17 cellular contexts compared by ENCODE assay signal in the genomic region with DNA sequence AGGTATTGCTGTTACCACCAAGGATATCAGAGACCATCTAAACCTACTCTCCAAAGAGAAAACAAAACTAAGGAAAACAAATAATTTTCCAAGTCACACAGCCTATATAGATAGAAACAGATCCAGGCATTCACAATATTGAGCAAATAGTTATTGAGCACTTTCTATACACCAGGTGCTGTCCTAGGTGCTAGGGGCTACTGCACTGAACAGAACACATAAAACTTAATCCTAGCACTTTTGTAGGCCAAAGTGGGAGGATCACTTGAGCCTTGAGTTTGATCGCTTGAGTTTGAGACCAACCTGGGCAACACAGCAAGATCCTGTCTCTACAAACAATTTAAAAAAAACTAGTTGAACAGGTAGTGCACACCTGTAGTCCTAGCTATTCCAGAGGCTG. TPM values are rescaled to one million over a fixed set of nuclear protein-coding genes. Genes with fewer than 3 reads are reported as not detected.
DNase-seq lines count a peak whose midpoint lies in the region; ATAC-seq and TF ChIP-seq lines count a peak whose summit lies in the region.
"Had no signal": no experiment of that assay in that cellular context is flagged by ENCODE, and none has a peak within 500 bp of the region (broad histone marks: within the 10 kb centered on the region; RNA-seq: fewer than 3 reads in every experiment).

No MANE protein-coding gene starts in this region.

- H3K27me3 ChIP-seq in SK-N-SH (ENCODE audit: insufficient read depth) (no peaks in the 10 kb centered on the region), trophoblast cell (ENCODE audit: insufficient read depth, low read length) (no peaks in the 10 kb centered on the region), uterus (no peaks in the 10 kb centered on the region)

- H3K36me3 ChIP-seq in SK-N-SH (replicated peaks in 1 of 2; ENCODE audit: control insufficient read depth in 1 of 2, insufficient read depth in 2 of 2, low read length in 1 of 2) (peaks cover 0 to 2% of the 10 kb centered on the region in 2 experiments), trophoblast cell (ENCODE audit: control insufficient read depth in 1 of 2, insufficient read depth in 2 of 2, low read length in 2 of 2) (no peaks in the 10 kb centered on the region), uterus (no peaks in the 10 kb centered on the region)

- WGBS in SK-N-SH (ENCODE audit: low lambda C conversion rate), result 93% methylated on average over 1 of the region's 1 CpG
- no CpG with 5 or more reads among the region's 1 CpG for WGBS in trophoblast cell (ENCODE audit: extremely low coverage, insufficient coverage, insufficient read length)

- H3K14ac ChIP-seq in trophoblast cell (ENCODE audit: low read length), result no peak overlapping the region

- H4K8ac ChIP-seq in trophoblast cell (ENCODE audit: low read depth, low read length), result no peak overlapping the region

- H3K4me1 ChIP-seq in SK-N-SH (ENCODE audit: control insufficient read depth in 1 of 2, insufficient read depth in 2 of 2, low read depth in 1 of 2, low read length in 1 of 2), result no peaks in the 10 kb centered on the region
- H3K4me1 ChIP-seq in trophoblast cell (ENCODE audit: control insufficient read depth in 1 of 2, insufficient read depth in 2 of 2, low read length in 2 of 2), result no peaks in the 10 kb centered on the region
- H3K4me1 ChIP-seq in uterus, result no peaks in the 10 kb centered on the region

- H4K91ac ChIP-seq in trophoblast cell (ENCODE audit: low read depth, low read length), result no peak overlapping the region

- DNase-seq in SK-N-SH (no peak), trophoblast cell (peak; percentile 49 to 83), NCI-H187 (lab: John Stamatoyannopoulos, UW) (no peak), uterus (no peak)
- DNase-seq: ACHN; AML-193; C1 segment of cervical spinal cord; Calu3; CD4-positive, alpha-beta memory T cell; COR-L47; DMS53; DMS79 treated with DMSO at 0.1 percent for 48 hours; GM23248; H9 had no signal

- H4K20me1 ChIP-seq in SK-N-SH (ENCODE audit: insufficient read depth), result no peaks in the 10 kb centered on the region

- H2BK5ac ChIP-seq in trophoblast cell (ENCODE audit: low read depth, low read length, poor library complexity), result no peak overlapping the region

- no peaks in the 10 kb centered on the region for H3K9me2 ChIP-seq in SK-N-SH

- H3K18ac ChIP-seq in trophoblast cell (ENCODE audit: low read length), result no peak overlapping the region

- no peak overlapping the region for H2BK120ac ChIP-seq in trophoblast cell (ENCODE audit: insufficient read depth, low read length, poor library complexity)

- H3K79me2 ChIP-seq in SK-N-SH (ENCODE audit: insufficient read depth) (no peaks in the 10 kb centered on the region), trophoblast cell (ENCODE audit: control insufficient read depth, insufficient read depth, low read length, poor library complexity) (no peaks in the 10 kb centered on the region)

- H3K27ac ChIP-seq in SK-N-SH (ENCODE audit: low read depth in 2 of 2, low read length in 1 of 2), result no peak overlapping the region
- H3K27ac ChIP-seq in trophoblast cell (ENCODE audit: low read depth, low read length), result no peak overlapping the region
- H3K27ac ChIP-seq in uterus, result no peak overlapping the region
- H3K27ac ChIP-seq: 22Rv1, GM23248 had no signal

- H3K9me3 ChIP-seq in SK-N-SH (no peaks in the 10 kb centered on the region), trophoblast cell (ENCODE audit: insufficient read depth, low read depth, low read length) (no peaks in the 10 kb centered on the region), uterus (no peaks in the 10 kb centered on the region)

- no peaks in the 10 kb centered on the region for H3K79me1 ChIP-seq in trophoblast cell (ENCODE audit: low read length)

- CTCF ChIA-PET in SK-N-SH (lab: Yijun Ruan, JAX), result interaction anchor here (0.8 to 30.6 kb wide), 5 partner anchors 9 to 232 kb away, joined by 3 to 730 read pairs (median 3); a partner anchor contains a TSS

- no peak overlapping the region for H3K9ac ChIP-seq in SK-N-SH
- H3K9ac ChIP-seq in trophoblast cell (ENCODE audit: low read length), result no peak overlapping the region
- H3K9ac ChIP-seq: GM23248 had no signal

- H2AFZ ChIP-seq in SK-N-SH (ENCODE audit: low read depth) (no peak overlapping the region), trophoblast cell (ENCODE audit: insufficient read depth, low read length, poor library complexity) (no peak overlapping the region)
- H2AFZ ChIP-seq: GM23248 had no signal

- no peak for TF ChIP-seq EP300 in SK-N-SH (IDR thresholded peaks at IDR 0.05; ENCODE audit: borderline replicate concordance in 1 of 2, low read depth in 1 of 2, low read length in 1 of 2)
- no peak for TF ChIP-seq EP300 in Ishikawa (IDR thresholded peaks at IDR 0.05; ENCODE audit: borderline replicate concordance)

- no peak for TF ChIP-seq POLR2A in uterus (IDR thresholded peaks at IDR 0.05)

- TF ChIP-seq RAD21 in SK-N-SH (IDR thresholded peaks at IDR 0.05; ENCODE audit: low read length), result no peak
- no peak for TF ChIP-seq RAD21 in Ishikawa (IDR thresholded peaks at IDR 0.05; ENCODE audit: low read depth)

- intact Hi-C loops in uterus (cut with DNase I; ENCODE audit: low total_unique reads), result no loop called here

- H3F3A ChIP-seq in SK-N-SH (replicated peaks; ENCODE audit: insufficient read depth), result no peaks in the 10 kb centered on the region

- H2AK5ac ChIP-seq in trophoblast cell (ENCODE audit: low read length), result no peak overlapping the region

- H3K4me2 ChIP-seq in SK-N-SH, result no peak overlapping the region
- no peak overlapping the region for H3K4me2 ChIP-seq in trophoblast cell (ENCODE audit: low read length)

- no peak overlapping the region for H3K4ac ChIP-seq in trophoblast cell (ENCODE audit: low read depth, low read length)

- H2BK12ac ChIP-seq in trophoblast cell (ENCODE audit: low read length), result no peak overlapping the region

- TF ChIP-seq CTCF in SK-N-SH (IDR thresholded peaks at IDR 0.05) (no peak), uterus (IDR thresholded peaks at IDR 0.05) (no peak)

- H4K12ac ChIP-seq in trophoblast cell (ENCODE audit: low read depth, low read length), result no peak overlapping the region

- no peak overlapping the region for H3K23ac ChIP-seq in trophoblast cell (ENCODE audit: low read length)

- H3K4me3 ChIP-seq in SK-N-SH (ENCODE audit: low read depth in 2 of 2, low read length in 1 of 2) (no peak overlapping the region), trophoblast cell (ENCODE audit: low read depth, low read length) (no peak overlapping the region), uterus (no peak overlapping the region)
- H3K4me3 ChIP-seq: GM23248 had no signal

- no peak for ATAC-seq in SK-N-SH treated with all-trans-retinoic acid at 6 μM for 48 hours

- POLR2A ChIA-PET in SK-N-SH (lab: Yijun Ruan, JAX), result no interaction called here

TF ChIP-seq in SK-N-SH treated with all-trans-retinoic acid at 6 μM for 48 hours, 23 proteins besides CTCF, POLR2A, EP300 and RAD21 (continues in another document):
- TF ChIP-seq ZC3H10 (CRISPR knock-in tag; IDR thresholded peaks at IDR 0.05) (no peak), ARNTL (CRISPR knock-in tag; IDR thresholded peaks at IDR 0.05; ENCODE audit: borderline replicate concordance, low read depth) (no peak), ESRRG (CRISPR knock-in tag; IDR thresholded peaks at IDR 0.05) (no peak), ISL1 (CRISPR knock-in tag; IDR thresholded peaks at IDR 0.05) (no peak), ZNF565 (CRISPR knock-in tag; conservative IDR thresholded peaks at IDR 0.05; ENCODE audit: low read depth) (no peak), BACH2 (CRISPR knock-in tag; IDR thresholded peaks at IDR 0.05; ENCODE audit: borderline replicate concordance) (no peak)
- TF ChIP-seq, protein P1, sequence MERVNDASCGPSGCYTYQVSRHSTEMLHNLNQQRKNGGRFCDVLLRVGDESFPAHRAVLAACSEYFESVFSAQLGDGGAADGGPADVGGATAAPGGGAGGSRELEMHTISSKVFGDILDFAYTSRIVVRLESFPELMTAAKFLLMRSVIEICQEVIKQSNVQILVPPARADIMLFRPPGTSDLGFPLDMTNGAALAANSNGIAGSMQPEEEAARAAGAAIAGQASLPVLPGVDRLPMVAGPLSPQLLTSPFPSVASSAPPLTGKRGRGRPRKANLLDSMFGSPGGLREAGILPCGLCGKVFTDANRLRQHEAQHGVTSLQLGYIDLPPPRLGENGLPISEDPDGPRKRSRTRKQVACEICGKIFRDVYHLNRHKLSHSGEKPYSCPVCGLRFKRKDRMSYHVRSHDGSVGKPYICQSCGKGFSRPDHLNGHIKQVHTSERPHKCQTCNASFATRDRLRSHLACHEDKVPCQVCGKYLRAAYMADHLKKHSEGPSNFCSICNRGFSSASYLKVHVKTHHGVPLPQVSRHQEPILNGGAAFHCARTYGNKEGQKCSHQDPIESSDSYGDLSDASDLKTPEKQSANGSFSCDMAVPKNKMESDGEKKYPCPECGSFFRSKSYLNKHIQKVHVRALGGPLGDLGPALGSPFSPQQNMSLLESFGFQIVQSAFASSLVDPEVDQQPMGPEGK (CRISPR knock-in tag; IDR thresholded peaks at IDR 0.05; ENCODE audit: borderline replicate concordance), result no peak

TF ChIP-seq in Ishikawa, 13 proteins besides CTCF, POLR2A, EP300 and RAD21 (continues in another document):
- TF ChIP-seq, protein P2, sequence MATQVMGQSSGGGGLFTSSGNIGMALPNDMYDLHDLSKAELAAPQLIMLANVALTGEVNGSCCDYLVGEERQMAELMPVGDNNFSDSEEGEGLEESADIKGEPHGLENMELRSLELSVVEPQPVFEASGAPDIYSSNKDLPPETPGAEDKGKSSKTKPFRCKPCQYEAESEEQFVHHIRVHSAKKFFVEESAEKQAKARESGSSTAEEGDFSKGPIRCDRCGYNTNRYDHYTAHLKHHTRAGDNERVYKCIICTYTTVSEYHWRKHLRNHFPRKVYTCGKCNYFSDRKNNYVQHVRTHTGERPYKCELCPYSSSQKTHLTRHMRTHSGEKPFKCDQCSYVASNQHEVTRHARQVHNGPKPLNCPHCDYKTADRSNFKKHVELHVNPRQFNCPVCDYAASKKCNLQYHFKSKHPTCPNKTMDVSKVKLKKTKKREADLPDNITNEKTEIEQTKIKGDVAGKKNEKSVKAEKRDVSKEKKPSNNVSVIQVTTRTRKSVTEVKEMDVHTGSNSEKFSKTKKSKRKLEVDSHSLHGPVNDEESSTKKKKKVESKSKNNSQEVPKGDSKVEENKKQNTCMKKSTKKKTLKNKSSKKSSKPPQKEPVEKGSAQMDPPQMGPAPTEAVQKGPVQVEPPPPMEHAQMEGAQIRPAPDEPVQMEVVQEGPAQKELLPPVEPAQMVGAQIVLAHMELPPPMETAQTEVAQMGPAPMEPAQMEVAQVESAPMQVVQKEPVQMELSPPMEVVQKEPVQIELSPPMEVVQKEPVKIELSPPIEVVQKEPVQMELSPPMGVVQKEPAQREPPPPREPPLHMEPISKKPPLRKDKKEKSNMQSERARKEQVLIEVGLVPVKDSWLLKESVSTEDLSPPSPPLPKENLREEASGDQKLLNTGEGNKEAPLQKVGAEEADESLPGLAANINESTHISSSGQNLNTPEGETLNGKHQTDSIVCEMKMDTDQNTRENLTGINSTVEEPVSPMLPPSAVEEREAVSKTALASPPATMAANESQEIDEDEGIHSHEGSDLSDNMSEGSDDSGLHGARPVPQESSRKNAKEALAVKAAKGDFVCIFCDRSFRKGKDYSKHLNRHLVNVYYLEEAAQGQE (IDR thresholded peaks at IDR 0.05; ENCODE audit: low read depth), result peak; percentile 78

RNA-seq across cellular contexts. Expression of a gene that starts 44.6 kb away (rescaled TPM):
- 20.6 and 23.1 TPM in 2 replicates for polyA plus RNA-seq in SK-N-SH (2012; rRNA removed)
- polyA plus RNA-seq in SK-N-SH (2012; cell fraction: cytosol; rRNA removed), result 20.3 and 21.8 TPM in 2 replicates
- 19.8 and 23.7 TPM in 2 replicates for polyA plus RNA-seq in SK-N-SH (2012; cell fraction: nucleus; rRNA removed)
- 18.7 and 18.8 TPM in 2 replicates for polyA plus RNA-seq in trophoblast cell (2013)
- total RNA-seq in uterus, result 10 to 100 TPM; 12.6 to 64.4 (median 43.7) TPM

Comparison
In these comparisons a context has a peak if more than half of its experiments do, and no peak if none do; other contexts are left out.
1. DNase-seq: peak in trophoblast cell (2 of 2); none in SK-N-SH (single experiment), NCI-H187 (0 of 2) and uterus (0 of 2).